Comparison of ENCODE assay signal across 14 cellular contexts in the genomic region with DNA sequence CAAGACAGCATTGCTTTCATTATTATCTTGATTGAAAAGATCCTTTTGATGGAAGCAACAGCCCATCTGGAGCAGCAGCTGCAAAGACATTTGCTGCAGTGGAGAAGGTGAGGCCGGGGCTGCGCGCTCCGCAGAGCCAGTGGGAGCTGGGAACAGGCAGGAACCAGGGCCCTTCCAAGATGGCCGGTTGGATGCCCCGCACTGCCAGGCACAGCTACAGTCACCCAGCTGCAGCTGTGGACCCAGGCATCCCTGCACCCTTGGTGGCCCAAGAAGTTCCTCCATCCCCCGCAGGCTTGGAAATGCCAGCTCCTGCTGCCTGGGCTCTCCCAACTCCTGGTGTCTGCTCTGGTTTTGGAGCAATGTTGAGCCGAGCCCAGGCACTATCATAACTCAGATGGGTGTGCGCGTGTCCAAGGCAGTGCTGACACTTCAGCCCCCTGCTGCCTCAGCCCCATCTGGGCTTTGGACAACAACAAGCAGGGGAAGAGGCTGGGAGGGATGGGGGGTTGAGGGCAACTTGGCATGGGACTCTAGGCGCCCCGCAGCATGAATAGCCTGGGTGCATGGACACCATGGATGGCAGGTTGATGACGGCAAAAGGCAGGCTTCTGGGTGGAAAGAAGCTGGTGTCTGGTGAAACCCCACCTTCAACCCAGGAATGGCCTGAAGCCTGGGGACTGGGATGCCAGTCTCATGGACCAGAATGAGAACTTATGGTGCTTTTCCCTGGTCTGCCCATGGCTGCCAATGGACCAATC.
A peak's percentile ranks its signal among the peaks of the same experiment; 100 is the strongest.
DNase-seq lines count a peak whose midpoint lies in the region; ATAC-seq and TF ChIP-seq lines count a peak whose summit lies in the region.
"Had no signal": no experiment of that assay in that cellular context is flagged by ENCODE, and none has a peak within 500 bp of the region (broad histone marks: within the 10 kb centered on the region; RNA-seq: fewer than 3 reads in every experiment).

No MANE protein-coding gene starts in this region.

- H3K27ac ChIP-seq in spleen = no peak overlapping the region
- H3K27ac ChIP-seq: 22Rv1, HL-60 had no signal

- no peaks in the 10 kb centered on the region for H3K9me3 Mint-ChIP-seq in chondrocyte (ENCODE audit: low read depth)

- H3K36me3 ChIP-seq in mucosa of descending colon (ENCODE audit: low read depth) = no peaks in the 10 kb centered on the region
- no peaks in the 10 kb centered on the region for H3K36me3 ChIP-seq in spleen
- H3K36me3 ChIP-seq: HAP-1 had no signal

- H3K9me3 ChIP-seq in mucosa of descending colon = no peaks in the 10 kb centered on the region
- H3K9me3 ChIP-seq in spleen = peaks cover 0 to 31% (median 22%) of the 10 kb centered on the region in 8 donors
- H3K9me3 ChIP-seq: Caco-2, HAP-1 had no signal

- TF ChIP-seq CTCF in chondrocyte (IDR thresholded peaks at IDR 0.05) = no peak
- no peak for TF ChIP-seq CTCF in mucosa of descending colon (IDR thresholded peaks at IDR 0.05)
- TF ChIP-seq CTCF in spleen (IDR thresholded peaks at IDR 0.05 in 8 of 11, conservative IDR thresholded peaks at IDR 0.05 in 3 of 11) = no peak

- H3K27ac Mint-ChIP-seq in chondrocyte (ENCODE audit: unreplicated experiment) = no peak overlapping the region
- H3K27ac Mint-ChIP-seq: CD8-positive, alpha-beta memory T cell had no signal

- H3K4me1 ChIP-seq in mucosa of descending colon (ENCODE audit: low read depth) (no peaks in the 10 kb centered on the region), spleen (no peaks in the 10 kb centered on the region)
- H3K4me1 ChIP-seq: Caco-2, HAP-1 had no signal

- ATAC-seq in Right ventricle myocardium inferior (no peak), Right ventricle myocardium superior (ENCODE audit: poor library complexity) (no peak), mucosa of descending colon (no peak), HG03439 (IDR thresholded peaks at IDR 0.05; ENCODE audit: unreplicated experiment) (no peak), GM18868 (IDR thresholded peaks at IDR 0.05; ENCODE audit: unreplicated experiment) (no peak)

- H3K4me1 Mint-ChIP-seq in chondrocyte (ENCODE audit: low read depth) = no peaks in the 10 kb centered on the region
- H3K4me1 Mint-ChIP-seq: CD8-positive, alpha-beta memory T cell had no signal

- no peaks in the 10 kb centered on the region for H3K27me3 ChIP-seq in spleen (replicated peaks in 1 of 7)

- H3K27me3 Mint-ChIP-seq in chondrocyte (ENCODE audit: low read depth) = peaks cover 5% of the 10 kb centered on the region
- H3K27me3 Mint-ChIP-seq: CD8-positive, alpha-beta memory T cell had no signal

- H3K4me3 Mint-ChIP-seq in chondrocyte (ENCODE audit: unreplicated experiment) = no peak overlapping the region
- H3K4me3 Mint-ChIP-seq: CD8-positive, alpha-beta memory T cell had no signal

- 84 to 100% (median 91%) methylated on average over 3 to 13 of the region's 13 CpGs for WGBS in spleen, 5 donors

- H3K36me3 Mint-ChIP-seq in chondrocyte (ENCODE audit: low read depth) = no peaks in the 10 kb centered on the region
- H3K36me3 Mint-ChIP-seq: CD8-positive, alpha-beta memory T cell had no signal

- H3K4me3 ChIP-seq in mucosa of descending colon = no peak overlapping the region
- no peak overlapping the region for H3K4me3 ChIP-seq in spleen
- H3K4me3 ChIP-seq: HAP-1 had no signal

- intact Hi-C loops in Right ventricle myocardium inferior (cut with DNase I) = no loop called here
- intact Hi-C loops in Right ventricle myocardium superior (cut with DNase I) = no loop called here
- intact Hi-C loops in mucosa of descending colon (cut with DNase I, micrococcal nuclease) = no loop called here
- intact Hi-C loops in spleen (cut with DNase I; ENCODE audit: low total_unique reads) = no loop called here

- DNase-seq in Right ventricle myocardium inferior (ENCODE audit: missing footprints) = peak; percentile 50
- no peak for DNase-seq in Right ventricle myocardium superior
- peak; percentile 67 for DNase-seq in chondrocyte (ENCODE audit: low spot score)
- DNase-seq in mucosa of descending colon = peak in 2 of 3 donors; percentile 9 to 35
- peak; percentile 66 for DNase-seq in spleen
- no peak for DNase-seq in NCI-H510A (lab: John Stamatoyannopoulos, UW)
- DNase-seq: Caco-2; CD8-positive, alpha-beta memory T cell; GF-D8 had no signal

- no peak for TF ChIP-seq POLR2A in spleen (IDR thresholded peaks at IDR 0.05)

Comparison
In these comparisons a context has a peak if more than half of its experiments do, and no peak if none do; other contexts are left out.
1. DNase-seq: peak in Right ventricle myocardium inferior (single experiment), chondrocyte (single experiment), mucosa of descending colon (2 of 3) and spleen (single experiment); none in Right ventricle myocardium superior (single experiment) and NCI-H510A (single experiment).